In the genomic region with DNA sequence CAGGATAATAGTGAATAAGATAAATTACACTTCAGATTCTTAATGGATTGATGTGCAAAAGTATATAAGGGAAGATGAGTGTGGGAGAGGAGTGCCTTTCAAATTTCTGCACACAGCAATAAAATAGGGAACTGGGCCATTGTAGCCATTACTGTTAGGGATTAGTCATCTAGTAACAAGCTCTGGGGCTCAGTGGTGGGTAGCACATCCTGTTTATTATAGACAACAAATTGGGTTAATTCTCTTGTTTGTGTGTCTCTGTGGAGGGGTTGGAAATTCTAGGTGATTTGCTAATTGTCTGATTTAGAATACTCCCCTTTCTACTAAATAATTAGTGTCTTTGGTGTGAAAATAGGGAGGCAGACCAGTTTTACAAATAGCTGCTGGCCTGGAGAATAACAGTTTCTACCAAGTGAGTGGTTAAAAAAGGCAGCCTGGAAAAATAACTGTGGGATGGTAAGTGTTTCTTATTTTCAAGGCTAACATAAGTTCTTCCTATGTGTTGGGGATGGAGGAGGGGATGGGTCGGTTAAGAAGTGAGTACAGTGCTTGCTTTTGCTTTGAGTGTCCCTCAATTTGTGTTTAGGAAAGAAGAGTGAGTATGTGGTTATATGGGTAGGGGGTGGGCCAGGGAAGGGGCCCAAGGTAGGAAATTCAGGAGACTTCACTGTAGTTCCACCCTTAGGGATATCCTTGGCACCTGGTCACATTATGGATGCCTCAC, we compare ENCODE assay signal across 9 cellular contexts. TPM values are rescaled to one million over a fixed set of nuclear protein-coding genes. Genes with fewer than 3 reads are reported as not detected.
DNase-seq lines count a peak whose midpoint lies in the region; ATAC-seq and TF ChIP-seq lines count a peak whose summit lies in the region.
"Had no signal": no experiment of that assay in that cellular context is flagged by ENCODE, and none has a peak within 500 bp of the region (broad histone marks: within the 10 kb centered on the region; RNA-seq: fewer than 3 reads in every experiment).

No MANE protein-coding gene starts in this region.

- peaks cover 5% of the 10 kb centered on the region for H3K36me3 Mint-ChIP-seq in activated CD8-positive, alpha-beta T cell treated with anti-CD3 and anti-CD28 coated beads for 36 hours (ENCODE audit: low read depth)

- TF ChIP-seq CTCF in GM10266 (IDR thresholded peaks at IDR 0.05; ENCODE audit: control insufficient read depth, insufficient read depth, low read depth, missing control alignments) = no peak
- no peak for TF ChIP-seq CTCF in activated CD8-positive, alpha-beta T cell treated with anti-CD3 and anti-CD28 coated beads for 36 hours (IDR thresholded peaks at IDR 0.05)

- POLR2A ChIA-PET in activated CD8-positive, alpha-beta T cell treated with anti-CD3 and anti-CD28 coated beads for 36 hours (lab: Charles Lee) = interaction anchor here (0.6 kb wide), 1 partner anchor 701 kb away, joined by 4 read pairs; no protein-coding TSS in a partner anchor

- H3K9me3 Mint-ChIP-seq in activated CD8-positive, alpha-beta T cell treated with anti-CD3 and anti-CD28 coated beads for 36 hours = no peaks in the 10 kb centered on the region
- H3K9me3 Mint-ChIP-seq: activated naive CD4-positive, alpha-beta T cell treated with anti-CD3 and anti-CD28 coated beads, Interleukin-2, amount 50 U/mL, for 24 hours had no signal

- peak; percentile 53 for DNase-seq in GM10266 (ENCODE audit: extremely low spot score)
- DNase-seq in activated CD8-positive, alpha-beta T cell treated with anti-CD3 and anti-CD28 coated beads for 36 hours = no peak
- no peak for DNase-seq in stimulated activated naive CD4-positive, alpha-beta T cell (lab: John Stamatoyannopoulos, UW)
- DNase-seq in mucosa of gallbladder (ENCODE audit: low spot score) = no peak
- DNase-seq in NCI-H1092 (lab: John Stamatoyannopoulos, UW) = no peak
- DNase-seq in AG20443 (ENCODE audit: low spot score) = no peak

- CTCF ChIA-PET in activated CD8-positive, alpha-beta T cell treated with anti-CD3 and anti-CD28 coated beads for 36 hours (lab: Charles Lee) = no interaction called here

- peak overlapping the region; percentile 10 for H3K27ac Mint-ChIP-seq in activated CD8-positive, alpha-beta T cell treated with anti-CD3 and anti-CD28 coated beads for 36 hours
- H3K27ac Mint-ChIP-seq: activated naive CD4-positive, alpha-beta T cell treated with anti-CD3 and anti-CD28 coated beads, Interleukin-2, amount 50 U/mL, for 24 hours had no signal

- H3K4me3 Mint-ChIP-seq in activated CD8-positive, alpha-beta T cell treated with anti-CD3 and anti-CD28 coated beads for 36 hours = no peak overlapping the region
- H3K4me3 Mint-ChIP-seq: activated naive CD4-positive, alpha-beta T cell treated with anti-CD3 and anti-CD28 coated beads, Interleukin-2, amount 50 U/mL, for 24 hours had no signal

- no peaks in the 10 kb centered on the region for H3K27me3 Mint-ChIP-seq in activated CD8-positive, alpha-beta T cell treated with anti-CD3 and anti-CD28 coated beads for 36 hours
- H3K27me3 Mint-ChIP-seq: activated naive CD4-positive, alpha-beta T cell treated with anti-CD3 and anti-CD28 coated beads, Interleukin-2, amount 50 U/mL, for 24 hours had no signal

- ATAC-seq in GM19463 (IDR thresholded peaks at IDR 0.05; ENCODE audit: unreplicated experiment) (peak; percentile 98), HG03280 (IDR thresholded peaks at IDR 0.05; ENCODE audit: unreplicated experiment) (peak; percentile 88)
- peak; percentile 30 for ATAC-seq in activated CD8-positive, alpha-beta T cell treated with anti-CD3 and anti-CD28 coated beads for 36 hours

- intact Hi-C loops in activated CD8-positive, alpha-beta T cell treated with anti-CD3 and anti-CD28 coated beads for 36 hours (cut with micrococcal nuclease) = no loop called here

- H3K4me1 Mint-ChIP-seq in activated CD8-positive, alpha-beta T cell treated with anti-CD3 and anti-CD28 coated beads for 36 hours (ENCODE audit: low read depth) = peaks cover 10% of the 10 kb centered on the region
- H3K4me1 Mint-ChIP-seq: activated naive CD4-positive, alpha-beta T cell treated with anti-CD3 and anti-CD28 coated beads, Interleukin-2, amount 50 U/mL, for 24 hours had no signal

RNA-seq across cellular contexts. Expression of a gene that starts 43.3 kb away (rescaled TPM):
- total RNA-seq in activated CD8-positive, alpha-beta T cell treated with anti-CD3 and anti-CD28 coated beads for 36 hours = 10 to 100 TPM; 66.7 to 76.1 TPM
- 133 TPM for total RNA-seq in mucosa of gallbladder

Comparison
In these comparisons a context has a peak if more than half of its experiments do, and no peak if none do; other contexts are left out.
1. ATAC-seq: peak in every context shown above with its lines; median percentile 98 in GM19463; 88 in HG03280; 30 in activated CD8-positive, alpha-beta T cell treated with anti-CD3 and anti-CD28 coated beads for 36 hours.